8 cellular contexts compared by ENCODE assay signal in the genomic region with DNA sequence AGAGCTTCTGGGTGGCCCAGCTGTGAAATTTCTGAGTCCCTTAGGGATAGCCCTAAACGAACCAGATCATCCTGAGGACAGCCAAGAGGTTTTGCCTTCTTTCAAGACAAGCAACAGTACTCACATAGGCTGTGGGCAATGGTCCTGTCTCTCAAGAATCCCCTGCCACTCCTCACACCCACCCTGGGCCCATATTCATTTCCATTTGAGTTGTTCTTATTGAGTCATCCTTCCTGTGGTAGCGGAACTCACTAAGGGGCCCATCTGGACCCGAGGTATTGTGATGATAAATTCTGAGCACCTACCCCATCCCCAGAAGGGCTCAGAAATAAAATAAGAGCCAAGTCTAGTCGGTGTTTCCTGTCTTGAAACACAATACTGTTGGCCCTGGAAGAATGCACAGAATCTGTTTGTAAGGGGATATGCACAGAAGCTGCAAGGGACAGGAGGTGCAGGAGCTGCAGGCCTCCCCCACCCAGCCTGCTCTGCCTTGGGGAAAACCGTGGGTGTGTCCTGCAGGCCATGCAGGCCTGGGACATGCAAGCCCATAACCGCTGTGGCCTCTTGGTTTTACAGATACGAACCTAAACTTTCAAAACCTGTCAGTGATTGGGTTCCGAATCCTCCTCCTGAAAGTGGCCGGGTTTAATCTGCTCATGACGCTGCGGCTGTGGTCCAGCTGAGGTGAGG. TPM values are rescaled to one million over a fixed set of nuclear protein-coding genes. Genes with fewer than 3 reads are reported as not detected.
DNase-seq lines count a peak whose midpoint lies in the region; ATAC-seq, FAIRE-seq and TF ChIP-seq lines count a peak whose summit lies in the region.

No MANE protein-coding gene starts in this region.

- H3K4me1 ChIP-seq in HUES64 (ENCODE audit: insufficient read depth, low read length): peaks cover 31% of the 10 kb centered on the region
- peaks cover 22 to 33% of the 10 kb centered on the region in 2 donors for H3K4me1 ChIP-seq in mucosa of rectum (ENCODE audit: control insufficient read depth in 2 of 2, insufficient read depth in 2 of 2, low read length in 2 of 2)
- peaks cover 0 to 11% (median 7%) of the 10 kb centered on the region in 3 donors for H3K4me1 ChIP-seq in pancreas

- no peak overlapping the region for H3K4me3 ChIP-seq in HUES64 (ENCODE audit: low read length)
- peak overlapping the region in 1 of 2 donors; percentile 26 for H3K4me3 ChIP-seq in mucosa of rectum (ENCODE audit: low read length in 2 of 2)
- no peak overlapping the region for H3K4me3 ChIP-seq in pancreas

- TF ChIP-seq CTCF in CD14-positive monocyte (IDR thresholded peaks at IDR 0.05): no peak
- TF ChIP-seq CTCF in pancreas (IDR thresholded peaks at IDR 0.05): no peak

- no peaks in the 10 kb centered on the region for H3K36me3 Mint-ChIP-seq in CD14-positive monocyte

- H3K4me3 Mint-ChIP-seq in CD14-positive monocyte: peak overlapping the region in 1 of 2 donors; percentile 26

- H3K27me3 ChIP-seq in HUES64 (ENCODE audit: insufficient read depth, low read length): no peaks in the 10 kb centered on the region
- H3K27me3 ChIP-seq in mucosa of rectum (ENCODE audit: control insufficient read depth in 2 of 2, insufficient read depth in 2 of 2, low read length in 2 of 2): no peaks in the 10 kb centered on the region
- H3K27me3 ChIP-seq in pancreas: no peaks in the 10 kb centered on the region

- H3K27ac Mint-ChIP-seq in CD14-positive monocyte: peak overlapping the region in 6 of 7 donors; percentile 26 to 49 (median 46)

- no peaks in the 10 kb centered on the region for H3K9me3 Mint-ChIP-seq in CD14-positive monocyte

- H3K9ac ChIP-seq in HUES64 (ENCODE audit: low read depth, low read length): no peak overlapping the region
- peak overlapping the region in 1 of 2 donors; percentile 38 for H3K9ac ChIP-seq in mucosa of rectum (ENCODE audit: low read depth in 1 of 2, low read length in 2 of 2)

- H3K27ac ChIP-seq in HUES64 (ENCODE audit: low read depth, low read length) (peak overlapping the region; percentile 52; the same call in 1 of the 2 replicates), mucosa of rectum (ENCODE audit: low read depth in 2 of 2, low read length in 2 of 2) (peak overlapping the region; percentile 35 to 68), pancreas (no peak overlapping the region)

- 65% methylated on average over 11 of the region's 11 CpGs for WGBS in HUES64
- 75 to 82% methylated on average over 11 of the region's 11 CpGs for WGBS in pancreas, 2 donors

- peaks cover 26% of the 10 kb centered on the region for H3K4me1 Mint-ChIP-seq in CD14-positive monocyte

- no peak for DNase-seq in CD14-positive monocyte (ENCODE audit: low spot score)
- DNase-seq in activated T-cell treated with anti-CD3 and anti-CD28 coated beads for 24 hours (ENCODE audit: low read depth): peak; percentile 70
- DNase-seq in pancreas: no peak
- DNase-seq in hypothalamus (lab: John Stamatoyannopoulos, UW): no peak
- DNase-seq in GDM1 (lab: John Stamatoyannopoulos, UW): no peak

- no peaks in the 10 kb centered on the region for H3K27me3 Mint-ChIP-seq in CD14-positive monocyte (ENCODE audit: low read depth in 3 of 3)

- H3K9me3 ChIP-seq in HUES64 (ENCODE audit: insufficient read depth, low read depth, low read length) (no peaks in the 10 kb centered on the region), mucosa of rectum (ENCODE audit: control insufficient read depth in 2 of 2, low read length in 2 of 2) (no peaks in the 10 kb centered on the region), pancreas (no peaks in the 10 kb centered on the region)

- intact Hi-C loops in CD14-positive monocyte (cut with micrococcal nuclease) (no loop called here), pancreas (cut with DNase I) (loop anchor here in 2 of 3 donors (5.0 to 10.0 kb wide), 3 partner anchors 97 to 305 kb away; no protein-coding TSS in a partner anchor)

- FAIRE-seq in pancreas (lab: Jason Lieb, UNC): no peak

- H3K36me3 ChIP-seq in HUES64 (ENCODE audit: insufficient read depth, low read length): no peaks in the 10 kb centered on the region
- no peaks in the 10 kb centered on the region for H3K36me3 ChIP-seq in mucosa of rectum (ENCODE audit: control insufficient read depth in 2 of 2, insufficient read depth in 2 of 2, low read length in 2 of 2)
- H3K36me3 ChIP-seq in pancreas: no peaks in the 10 kb centered on the region

- ATAC-seq in GM19468 (IDR thresholded peaks at IDR 0.05; ENCODE audit: extremely low read depth, unreplicated experiment): peak; percentile 26
- no peak for ATAC-seq in pancreas

RNA-seq across cellular contexts. Expression of a gene that starts 38.9 kb away (rescaled TPM):
- polyA plus RNA-seq in CD14-positive monocyte (100 to 1,000 TPM; 440 to 444 TPM), pancreas (100 to 1,000 TPM in 1 of 2 donors, 10 to 100 TPM in 1; 58.2 to 178 TPM)
- 144 TPM for polyA plus RNA-seq in HUES64 (2013, experiment 1 of 2)
- 172 TPM for polyA plus RNA-seq in HUES64 (2013, experiment 2 of 2)
- total RNA-seq in pancreas: 100 to 1,000 TPM in 1 of 6 donors, 10 to 100 TPM in 5; 63.3 to 119 (median 85.2) TPM

RNA-seq across cellular contexts. Expression of a gene that starts 48.0 kb away (rescaled TPM):
- polyA plus RNA-seq in CD14-positive monocyte: 10 to 100 TPM in 1 of 2 donors, 1 to 10 TPM in 1; 9.4 to 13.4 TPM
- polyA plus RNA-seq in HUES64 (2013, experiment 1 of 2): 12.9 TPM
- 12.2 TPM for polyA plus RNA-seq in HUES64 (2013, experiment 2 of 2)
- total RNA-seq in pancreas: 10 to 100 TPM in 3 of 6 donors, 1 to 10 TPM in 3; 7.6 to 25.9 (median 11.8) TPM
- polyA plus RNA-seq in pancreas: 10 to 100 TPM in 1 of 2 donors, 1 to 10 TPM in 1; 8.2 to 14.7 TPM

Comparison
In these comparisons a context has a peak if more than half of its experiments do, and no peak if none do; other contexts are left out.
1. H3K27ac ChIP-seq: peak in HUES64 (single experiment) and mucosa of rectum (2 of 2); none in pancreas (0 of 4).
2. intact Hi-C loops: an anchor here in pancreas (5.0 to 10.0 kb wide); none called in CD14-positive monocyte.